In genomic region chr12:71594214-71594948, GRCh38 we compare ENCODE assay signal across 1 cellular context.
TF ChIP-seq lines count a peak whose summit lies in the region.

No MANE protein-coding gene starts in this region.

TF ChIP-seq in SK-N-SH treated with all-trans-retinoic acid at 6 μM for 48 hours, 23 proteins besides CTCF, POLR2A, EP300 and RAD21 (continued from another document):
- TF ChIP-seq TSHZ2 (CRISPR knock-in tag; IDR thresholded peaks at IDR 0.05) = no peak
- no peak for TF ChIP-seq POU6F1 (CRISPR knock-in tag; IDR thresholded peaks at IDR 0.05; ENCODE audit: borderline replicate concordance, low read depth)
- no peak for TF ChIP-seq CREB5 (CRISPR knock-in tag; IDR thresholded peaks at IDR 0.05; ENCODE audit: low read depth)
- no peak for TF ChIP-seq RARB (CRISPR knock-in tag; IDR thresholded peaks at IDR 0.05)
